Comparison of ENCODE assay signal across 17 cellular contexts in the genomic region with DNA sequence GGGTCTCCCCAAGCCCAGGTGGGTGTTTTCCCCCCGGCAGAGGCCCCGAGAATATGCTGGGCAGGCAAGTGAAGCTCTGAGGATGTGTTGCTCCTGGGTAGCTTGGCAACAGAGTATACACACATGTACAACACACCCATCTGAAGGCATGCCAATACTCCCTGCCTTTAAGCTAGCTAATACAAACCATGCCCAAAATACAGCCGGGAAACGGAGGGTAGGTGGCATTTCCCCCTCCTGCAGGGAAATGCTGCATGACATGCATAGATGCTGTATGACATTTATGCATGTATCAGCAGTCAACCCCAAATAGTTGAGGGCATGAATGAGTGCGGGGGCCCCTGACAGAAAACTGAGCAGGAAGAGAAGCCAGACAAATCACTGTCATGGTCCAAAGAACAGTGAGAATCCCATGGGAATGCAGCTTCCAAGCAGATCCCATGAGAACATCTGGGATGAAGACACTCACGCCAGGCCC.
A peak's percentile ranks its signal among the peaks of the same experiment; 100 is the strongest.
DNase-seq lines count a peak whose midpoint lies in the region; ATAC-seq, FAIRE-seq and TF ChIP-seq lines count a peak whose summit lies in the region.
"Had no signal": no experiment of that assay in that cellular context is flagged by ENCODE, and none has a peak within 500 bp of the region (broad histone marks: within the 10 kb centered on the region; RNA-seq: fewer than 3 reads in every experiment).

No MANE protein-coding gene starts in this region.

- intact Hi-C loops in sigmoid colon (cut with DNase I), result no loop called here

- no peak for DNase-seq in chondrocyte (ENCODE audit: low spot score)
- peak; percentile 55 for DNase-seq in kidney epithelial cell (ENCODE audit: low read depth)
- DNase-seq in sigmoid colon, result peak; percentile 66
- no peak for DNase-seq in GM19239 (ENCODE audit: insufficient read length, low spot score)
- DNase-seq: DMS153, NCI-H1930, SIG-M5 had no signal

- peak overlapping the region; percentile 76 for H3K27ac Mint-ChIP-seq in chondrocyte (ENCODE audit: unreplicated experiment)
- H3K27ac Mint-ChIP-seq: type B pancreatic cell had no signal

- H3K27ac ChIP-seq in BLaER1 (peak overlapping the region; percentile 20; the same call in 1 of the 2 replicates), sigmoid colon (peak overlapping the region; percentile 17 to 71 (median 49))

- no peaks in the 10 kb centered on the region for H3K27me3 Mint-ChIP-seq in chondrocyte (ENCODE audit: low read depth)

- H3K4me3 ChIP-seq in BLaER1, result peak overlapping the region; percentile 6; the same call in 1 of the 2 replicates
- H3K4me3 ChIP-seq in kidney epithelial cell (ENCODE audit: low read depth, low read length), result no peak overlapping the region
- no peak overlapping the region for H3K4me3 ChIP-seq in sigmoid colon

- H4K20me1 ChIP-seq in BLaER1, result no peaks in the 10 kb centered on the region

- no peak for TF ChIP-seq EP300 in sigmoid colon (IDR thresholded peaks at IDR 0.05)

- peaks cover 15% of the 10 kb centered on the region; the same call in 1 of the 2 replicates for H3K36me3 ChIP-seq in BLaER1
- H3K36me3 ChIP-seq in kidney epithelial cell (ENCODE audit: control insufficient read depth, insufficient read depth, low read length), result no peaks in the 10 kb centered on the region
- no peaks in the 10 kb centered on the region for H3K36me3 ChIP-seq in sigmoid colon

- TF ChIP-seq CTCF in chondrocyte (IDR thresholded peaks at IDR 0.05) (no peak), kidney epithelial cell (IDR thresholded peaks at IDR 0.05; ENCODE audit: insufficient read depth, low read length, poor library complexity, severe bottlenecking) (no peak), sigmoid colon (IDR thresholded peaks at IDR 0.05) (no peak)

- no peak for FAIRE-seq in GM19239 (lab: Jason Lieb, UNC)
- FAIRE-seq: colon, GM12892, islet of Langerhans had no signal

- TF ChIP-seq POLR2A in sigmoid colon (IDR thresholded peaks at IDR 0.05), result no peak

- H3K36me3 Mint-ChIP-seq in chondrocyte (ENCODE audit: low read depth), result no peaks in the 10 kb centered on the region
- H3K36me3 Mint-ChIP-seq: type B pancreatic cell had no signal

- H3K9me3 Mint-ChIP-seq in chondrocyte (ENCODE audit: low read depth), result no peaks in the 10 kb centered on the region

- H3K9me3 ChIP-seq in BLaER1, result peaks cover 54% of the 10 kb centered on the region
- H3K9me3 ChIP-seq in sigmoid colon, result no peaks in the 10 kb centered on the region

- peaks cover 52% of the 10 kb centered on the region for H3K4me1 Mint-ChIP-seq in chondrocyte (ENCODE audit: low read depth)

- H3K4me1 ChIP-seq in BLaER1 (peaks cover 65% of the 10 kb centered on the region), sigmoid colon (peaks cover 0 to 35% (median 27%) of the 10 kb centered on the region in 4 donors)

- WGBS in sigmoid colon, 2 donors, result 50 to 71% methylated on average over 6 of the region's 6 CpGs

- peak overlapping the region; percentile 65 for H3K4me2 ChIP-seq in BLaER1

- H3K4me3 Mint-ChIP-seq in chondrocyte (ENCODE audit: unreplicated experiment), result no peak overlapping the region
- H3K4me3 Mint-ChIP-seq: neural crest cell, type B pancreatic cell had no signal

- H3K27me3 ChIP-seq in BLaER1, result no peaks in the 10 kb centered on the region
- H3K27me3 ChIP-seq in kidney epithelial cell (ENCODE audit: control insufficient read depth, insufficient read depth, low read length), result no peaks in the 10 kb centered on the region
- H3K27me3 ChIP-seq in sigmoid colon, result no peaks in the 10 kb centered on the region

- ATAC-seq in HG03280 (IDR thresholded peaks at IDR 0.05; ENCODE audit: unreplicated experiment) (no peak), HG02798 (IDR thresholded peaks at IDR 0.05; ENCODE audit: poor library complexity, unreplicated experiment) (no peak), HG03159 (IDR thresholded peaks at IDR 0.05; ENCODE audit: unreplicated experiment) (no peak)
- ATAC-seq: esophagus mucosa had no signal

- H3K9ac ChIP-seq in BLaER1, result no peak overlapping the region; the same call in 1 of the 2 replicates

Comparison
In these comparisons a context has a peak if more than half of its experiments do, and no peak if none do; other contexts are left out.
1. DNase-seq: peak in kidney epithelial cell (single experiment) and sigmoid colon (single experiment); none in chondrocyte (single experiment) and GM19239 (single experiment).